Comparison of ENCODE assay signal across 1 cellular context in the genomic region with DNA sequence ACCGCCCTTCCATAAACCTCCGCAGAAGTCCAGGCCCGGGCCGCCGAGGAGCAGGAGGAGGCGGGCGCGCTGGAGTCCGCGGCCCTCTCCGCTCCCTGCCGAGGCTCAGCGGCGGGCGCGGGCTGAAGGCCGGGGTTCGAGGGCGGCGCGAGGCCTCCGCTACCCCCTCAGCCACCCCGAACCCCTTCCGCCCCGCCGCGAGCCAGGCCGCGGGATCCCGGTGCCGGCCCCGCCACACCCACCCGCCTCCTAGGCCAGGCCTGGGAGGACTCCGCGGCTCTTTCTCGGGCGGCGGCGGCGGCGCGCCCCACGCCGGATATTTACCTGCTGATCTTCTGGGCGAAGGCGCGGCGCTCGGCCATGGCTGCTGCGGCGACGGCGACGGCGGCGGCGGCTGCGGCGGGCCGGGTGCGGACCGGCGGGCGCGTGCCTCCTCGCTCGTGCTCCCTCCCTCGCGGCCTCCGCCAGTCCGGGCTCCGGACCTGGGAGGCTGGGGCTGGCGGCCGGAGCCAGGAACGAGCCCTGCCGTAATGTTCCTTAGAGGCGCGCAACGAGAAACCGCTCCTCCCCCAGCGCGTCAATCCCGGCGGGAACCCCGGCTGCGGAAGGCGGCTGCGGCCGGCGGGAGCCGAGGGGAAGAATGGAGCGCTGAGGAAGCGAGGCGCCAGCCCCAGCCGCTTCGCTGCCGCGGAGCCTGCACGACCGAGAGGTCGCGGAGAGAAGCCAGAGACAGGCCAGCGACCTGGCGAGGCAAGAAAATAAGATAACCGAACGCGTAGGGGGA.
A peak's percentile ranks its signal among the peaks of the same experiment; 100 is the strongest.
TF ChIP-seq lines count a peak whose summit lies in the region.

TSS of gene DOCK7 (minus strand) at position 484 of the 784 bp plus-strand sequence. CDS start at position 362, 122 bp downstream.

TF ChIP-seq in HepG2, 621 proteins besides CTCF, POLR2A, EP300 and RAD21 (continues in another document):
- TF ChIP-seq, protein P1, sequence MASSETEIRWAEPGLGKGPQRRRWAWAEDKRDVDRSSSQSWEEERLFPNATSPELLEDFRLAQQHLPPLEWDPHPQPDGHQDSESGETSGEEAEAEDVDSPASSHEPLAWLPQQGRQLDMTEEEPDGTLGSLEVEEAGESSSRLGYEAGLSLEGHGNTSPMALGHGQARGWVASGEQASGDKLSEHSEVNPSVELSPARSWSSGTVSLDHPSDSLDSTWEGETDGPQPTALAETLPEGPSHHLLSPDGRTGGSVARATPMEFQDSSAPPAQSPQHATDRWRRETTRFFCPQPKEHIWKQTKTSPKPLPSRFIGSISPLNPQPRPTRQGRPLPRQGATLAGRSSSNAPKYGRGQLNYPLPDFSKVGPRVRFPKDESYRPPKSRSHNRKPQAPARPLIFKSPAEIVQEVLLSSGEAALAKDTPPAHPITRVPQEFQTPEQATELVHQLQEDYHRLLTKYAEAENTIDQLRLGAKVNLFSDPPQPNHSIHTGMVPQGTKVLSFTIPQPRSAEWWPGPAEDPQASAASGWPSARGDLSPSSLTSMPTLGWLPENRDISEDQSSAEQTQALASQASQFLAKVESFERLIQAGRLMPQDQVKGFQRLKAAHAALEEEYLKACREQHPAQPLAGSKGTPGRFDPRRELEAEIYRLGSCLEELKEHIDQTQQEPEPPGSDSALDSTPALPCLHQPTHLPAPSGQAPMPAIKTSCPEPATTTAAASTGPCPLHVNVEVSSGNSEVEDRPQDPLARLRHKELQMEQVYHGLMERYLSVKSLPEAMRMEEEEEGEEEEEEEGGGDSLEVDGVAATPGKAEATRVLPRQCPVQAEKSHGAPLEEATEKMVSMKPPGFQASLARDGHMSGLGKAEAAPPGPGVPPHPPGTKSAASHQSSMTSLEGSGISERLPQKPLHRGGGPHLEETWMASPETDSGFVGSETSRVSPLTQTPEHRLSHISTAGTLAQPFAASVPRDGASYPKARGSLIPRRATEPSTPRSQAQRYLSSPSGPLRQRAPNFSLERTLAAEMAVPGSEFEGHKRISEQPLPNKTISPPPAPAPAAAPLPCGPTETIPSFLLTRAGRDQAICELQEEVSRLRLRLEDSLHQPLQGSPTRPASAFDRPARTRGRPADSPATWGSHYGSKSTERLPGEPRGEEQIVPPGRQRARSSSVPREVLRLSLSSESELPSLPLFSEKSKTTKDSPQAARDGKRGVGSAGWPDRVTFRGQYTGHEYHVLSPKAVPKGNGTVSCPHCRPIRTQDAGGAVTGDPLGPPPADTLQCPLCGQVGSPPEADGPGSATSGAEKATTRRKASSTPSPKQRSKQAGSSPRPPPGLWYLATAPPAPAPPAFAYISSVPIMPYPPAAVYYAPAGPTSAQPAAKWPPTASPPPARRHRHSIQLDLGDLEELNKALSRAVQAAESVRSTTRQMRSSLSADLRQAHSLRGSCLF (CRISPR knock-in tag; IDR thresholded peaks at IDR 0.05; ENCODE audit: borderline replicate concordance): no peak
- 0 out of 2 replicates have a peak, but pooled peaks have one; percentile 18 for TF ChIP-seq IRF2 (CRISPR knock-in tag; IDR thresholded peaks at IDR 0.05)
- TF ChIP-seq, protein P2, sequence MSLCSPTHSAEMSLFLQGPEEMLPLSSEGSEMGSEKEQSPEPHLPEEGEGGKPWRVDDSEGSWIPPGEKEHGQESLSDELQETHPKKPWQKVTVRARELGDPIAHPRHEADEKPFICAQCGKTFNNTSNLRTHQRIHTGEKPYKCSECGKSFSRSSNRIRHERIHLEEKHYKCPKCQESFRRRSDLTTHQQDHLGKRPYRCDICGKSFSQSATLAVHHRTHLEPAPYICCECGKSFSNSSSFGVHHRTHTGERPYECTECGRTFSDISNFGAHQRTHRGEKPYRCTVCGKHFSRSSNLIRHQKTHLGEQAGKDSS (CRISPR knock-in tag; IDR thresholded peaks at IDR 0.05; ENCODE audit: borderline replicate concordance, low read depth): 0 out of 2 replicates have a peak, but pooled peaks have one; percentile 45
- TF ChIP-seq, protein P3, sequence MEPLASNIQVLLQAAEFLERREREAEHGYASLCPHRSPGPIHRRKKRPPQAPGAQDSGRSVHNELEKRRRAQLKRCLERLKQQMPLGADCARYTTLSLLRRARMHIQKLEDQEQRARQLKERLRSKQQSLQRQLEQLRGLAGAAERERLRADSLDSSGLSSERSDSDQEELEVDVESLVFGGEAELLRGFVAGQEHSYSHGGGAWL (CRISPR knock-in tag; IDR thresholded peaks at IDR 0.05): peak; percentile 46; the same call in 1 of the 2 replicates
- TF ChIP-seq, protein P4, sequence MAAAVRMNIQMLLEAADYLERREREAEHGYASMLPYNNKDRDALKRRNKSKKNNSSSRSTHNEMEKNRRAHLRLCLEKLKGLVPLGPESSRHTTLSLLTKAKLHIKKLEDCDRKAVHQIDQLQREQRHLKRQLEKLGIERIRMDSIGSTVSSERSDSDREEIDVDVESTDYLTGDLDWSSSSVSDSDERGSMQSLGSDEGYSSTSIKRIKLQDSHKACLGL (CRISPR knock-in tag; IDR thresholded peaks at IDR 0.05): peak; percentile 66
- 0 out of 2 replicates have a peak, but pooled peaks have one; percentile 24 for TF ChIP-seq TP53 (CRISPR knock-in tag; conservative IDR thresholded peaks at IDR 0.05)
- TF ChIP-seq SP1 (IDR thresholded peaks at IDR 0.05): no peak
- TF ChIP-seq SP1 (CRISPR knock-in tag; IDR thresholded peaks at IDR 0.05): no peak; the same call in 1 of the 2 replicates
- TF ChIP-seq HDAC2 (CRISPR knock-in tag; IDR thresholded peaks at IDR 0.05): peak; percentile 59; the same call in 1 of the 2 replicates
- TF ChIP-seq, protein P5, sequence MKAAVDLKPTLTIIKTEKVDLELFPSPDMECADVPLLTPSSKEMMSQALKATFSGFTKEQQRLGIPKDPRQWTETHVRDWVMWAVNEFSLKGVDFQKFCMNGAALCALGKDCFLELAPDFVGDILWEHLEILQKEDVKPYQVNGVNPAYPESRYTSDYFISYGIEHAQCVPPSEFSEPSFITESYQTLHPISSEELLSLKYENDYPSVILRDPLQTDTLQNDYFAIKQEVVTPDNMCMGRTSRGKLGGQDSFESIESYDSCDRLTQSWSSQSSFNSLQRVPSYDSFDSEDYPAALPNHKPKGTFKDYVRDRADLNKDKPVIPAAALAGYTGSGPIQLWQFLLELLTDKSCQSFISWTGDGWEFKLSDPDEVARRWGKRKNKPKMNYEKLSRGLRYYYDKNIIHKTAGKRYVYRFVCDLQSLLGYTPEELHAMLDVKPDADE (CRISPR knock-in tag; IDR thresholded peaks at IDR 0.05): no peak
- no peak for TF ChIP-seq RERE (CRISPR knock-in tag; IDR thresholded peaks at IDR 0.05; ENCODE audit: low read depth)
- peak; percentile 51; the same call in 1 of the 2 replicates for TF ChIP-seq GABPB1 (CRISPR knock-in tag; IDR thresholded peaks at IDR 0.05)
- peak; percentile 66; the same call in 1 of the 2 replicates for TF ChIP-seq ZNF343 (CRISPR knock-in tag; IDR thresholded peaks at IDR 0.05)
- TF ChIP-seq KLF16 (CRISPR knock-in tag; IDR thresholded peaks at IDR 0.05): 0 out of 4 replicates have a peak, but pooled peaks of 1 of the 2 experiments have one; percentile 13
- TF ChIP-seq PITX1 (CRISPR knock-in tag; IDR thresholded peaks at IDR 0.05): peak; percentile 49; the same call in 1 of the 2 replicates
- 0 out of 2 replicates have a peak, but pooled peaks have one; percentile 23 for TF ChIP-seq ZIK1 (CRISPR knock-in tag; IDR thresholded peaks at IDR 0.05; ENCODE audit: borderline replicate concordance, low read depth)
- TF ChIP-seq KDM3A (CRISPR knock-in tag; IDR thresholded peaks at IDR 0.05; ENCODE audit: low read depth): peak; percentile 58; the same call in 1 of the 2 replicates
- peak; percentile 67 for TF ChIP-seq XRCC5 (optimal IDR thresholded peaks at IDR 0.05; ENCODE audit: low read length)
- no peak; the same call in 1 of the 2 replicates for TF ChIP-seq SRY (CRISPR knock-in tag; IDR thresholded peaks at IDR 0.05)
- peak; percentile 98 for TF ChIP-seq ZMYM3 (CRISPR knock-in tag; IDR thresholded peaks at IDR 0.05)
- TF ChIP-seq, protein P6, sequence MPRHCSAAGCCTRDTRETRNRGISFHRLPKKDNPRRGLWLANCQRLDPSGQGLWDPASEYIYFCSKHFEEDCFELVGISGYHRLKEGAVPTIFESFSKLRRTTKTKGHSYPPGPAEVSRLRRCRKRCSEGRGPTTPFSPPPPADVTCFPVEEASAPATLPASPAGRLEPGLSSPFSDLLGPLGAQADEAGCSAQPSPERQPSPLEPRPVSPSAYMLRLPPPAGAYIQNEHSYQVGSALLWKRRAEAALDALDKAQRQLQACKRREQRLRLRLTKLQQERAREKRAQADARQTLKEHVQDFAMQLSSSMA (CRISPR knock-in tag; IDR thresholded peaks at IDR 0.05): peak; percentile 71; the same call in 1 of the 2 replicates
- TF ChIP-seq SALL1 (CRISPR knock-in tag; IDR thresholded peaks at IDR 0.05): peak; percentile 69
- TF ChIP-seq SOX6 (IDR thresholded peaks at IDR 0.05): no peak
- peak; percentile 46 for TF ChIP-seq SOX6 (CRISPR knock-in tag; IDR thresholded peaks at IDR 0.05)
- 0 out of 2 replicates have a peak, but pooled peaks have one; percentile 49 for TF ChIP-seq ZNF761 (CRISPR knock-in tag; conservative IDR thresholded peaks at IDR 0.05)
- no peak for TF ChIP-seq NPAS2 (CRISPR knock-in tag; IDR thresholded peaks at IDR 0.05; ENCODE audit: borderline replicate concordance)
- no peak for TF ChIP-seq SNRNP70 (IDR thresholded peaks at IDR 0.05; ENCODE audit: low read depth, low read length)
- TF ChIP-seq SMAD1 (CRISPR knock-in tag; IDR thresholded peaks at IDR 0.05; ENCODE audit: borderline replicate concordance, low read depth): 0 out of 2 replicates have a peak, but pooled peaks have one; percentile 62
- TF ChIP-seq, protein P7, sequence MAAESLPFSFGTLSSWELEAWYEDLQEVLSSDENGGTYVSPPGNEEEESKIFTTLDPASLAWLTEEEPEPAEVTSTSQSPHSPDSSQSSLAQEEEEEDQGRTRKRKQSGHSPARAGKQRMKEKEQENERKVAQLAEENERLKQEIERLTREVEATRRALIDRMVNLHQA (CRISPR knock-in tag; IDR thresholded peaks at IDR 0.05): no peak
- TF ChIP-seq ZNF841 (CRISPR knock-in tag; IDR thresholded peaks at IDR 0.05; ENCODE audit: borderline replicate concordance): 0 out of 2 replicates have a peak, but pooled peaks have one; percentile 43
- TF ChIP-seq ZNF275 (CRISPR knock-in tag; IDR thresholded peaks at IDR 0.05; ENCODE audit: borderline replicate concordance): peak; percentile 27; the same call in 1 of the 2 replicates
- TF ChIP-seq, protein P8, sequence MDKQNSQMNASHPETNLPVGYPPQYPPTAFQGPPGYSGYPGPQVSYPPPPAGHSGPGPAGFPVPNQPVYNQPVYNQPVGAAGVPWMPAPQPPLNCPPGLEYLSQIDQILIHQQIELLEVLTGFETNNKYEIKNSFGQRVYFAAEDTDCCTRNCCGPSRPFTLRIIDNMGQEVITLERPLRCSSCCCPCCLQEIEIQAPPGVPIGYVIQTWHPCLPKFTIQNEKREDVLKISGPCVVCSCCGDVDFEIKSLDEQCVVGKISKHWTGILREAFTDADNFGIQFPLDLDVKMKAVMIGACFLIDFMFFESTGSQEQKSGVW (CRISPR knock-in tag; IDR thresholded peaks at IDR 0.05; ENCODE audit: borderline replicate concordance): no peak
- TF ChIP-seq ZNF777 (CRISPR knock-in tag; IDR thresholded peaks at IDR 0.05): peak; percentile 60; the same call in 1 of the 2 replicates
- TF ChIP-seq STAG1 (CRISPR knock-in tag; IDR thresholded peaks at IDR 0.05): peak; percentile 16; the same call in 1 of the 2 replicates
- peak; percentile 20; the same call in 1 of the 2 replicates for TF ChIP-seq ZNF792 (CRISPR knock-in tag; IDR thresholded peaks at IDR 0.05)
- TF ChIP-seq, protein P9, sequence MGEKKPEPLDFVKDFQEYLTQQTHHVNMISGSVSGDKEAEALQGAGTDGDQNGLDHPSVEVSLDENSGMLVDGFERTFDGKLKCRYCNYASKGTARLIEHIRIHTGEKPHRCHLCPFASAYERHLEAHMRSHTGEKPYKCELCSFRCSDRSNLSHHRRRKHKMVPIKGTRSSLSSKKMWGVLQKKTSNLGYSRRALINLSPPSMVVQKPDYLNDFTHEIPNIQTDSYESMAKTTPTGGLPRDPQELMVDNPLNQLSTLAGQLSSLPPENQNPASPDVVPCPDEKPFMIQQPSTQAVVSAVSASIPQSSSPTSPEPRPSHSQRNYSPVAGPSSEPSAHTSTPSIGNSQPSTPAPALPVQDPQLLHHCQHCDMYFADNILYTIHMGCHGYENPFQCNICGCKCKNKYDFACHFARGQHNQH (CRISPR knock-in tag; IDR thresholded peaks at IDR 0.05): peak; percentile 53; the same call in 1 of the 2 replicates
- no peak for TF ChIP-seq SOX13 (IDR thresholded peaks at IDR 0.05)
- peak in 1 of 2 experiments; percentile 30; a peak in 1 of 4 replicates for TF ChIP-seq SOX13 (CRISPR knock-in tag; conservative IDR thresholded peaks at IDR 0.05 in 1 of 2, IDR thresholded peaks at IDR 0.05 in 1 of 2)
